In the genomic region with DNA sequence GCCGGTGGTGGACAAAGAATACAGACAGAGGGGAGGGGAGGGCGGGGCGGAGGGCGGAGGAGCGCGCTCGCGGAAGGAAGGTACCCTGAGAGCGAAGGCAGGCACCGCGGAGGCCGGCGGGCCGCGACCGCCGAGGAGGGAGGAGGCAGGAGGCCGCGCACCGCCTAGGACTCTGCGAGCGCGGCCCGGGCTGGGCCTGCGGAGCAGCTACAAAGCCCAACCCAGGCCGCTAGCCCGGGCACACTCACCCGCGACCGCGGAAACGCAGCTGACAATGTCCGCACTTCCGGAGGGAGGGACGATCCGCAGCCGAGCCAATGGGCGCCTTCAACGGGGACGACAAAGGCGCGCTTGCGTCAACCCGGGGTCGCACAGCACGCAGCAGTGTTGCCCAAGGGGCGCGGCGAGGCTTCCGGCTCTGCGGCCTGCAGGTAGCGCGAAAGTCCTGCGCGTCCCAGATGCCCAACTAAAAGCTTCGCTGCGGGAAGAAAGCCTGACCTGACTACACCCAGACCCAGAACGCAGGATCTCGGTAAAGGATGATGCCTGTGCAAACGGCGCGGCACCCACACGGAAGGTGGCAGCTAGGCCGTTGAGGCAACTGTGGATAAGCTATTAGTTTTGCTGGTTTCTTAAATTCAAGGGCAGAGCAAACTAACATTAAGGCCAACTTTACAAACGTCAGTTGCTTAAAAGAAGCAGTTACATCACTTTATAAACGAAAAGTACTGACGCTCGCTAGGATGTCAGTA, we compare ENCODE assay signal across 8 cellular contexts. TPM values are rescaled to one million over a fixed set of nuclear protein-coding genes. Genes with fewer than 3 reads are reported as not detected.
DNase-seq lines count a peak whose midpoint lies in the region; ATAC-seq and TF ChIP-seq lines count a peak whose summit lies in the region.

Gene C18orf32, minus strand, starts transcription at position 276 of the 752 bp plus-strand sequence. CDS start 3,486 bp downstream, outside the sequence.

- peaks cover 57% of the 10 kb centered on the region for H3K36me3 Mint-ChIP-seq in WTC11

- DNase-seq in AG04450 (ENCODE audit: low read depth, low spot score) = peak; percentile 80
- DNase-seq in NCI-H226 = peak; percentile 83
- DNase-seq in WTC11 (ENCODE audit: low spot score) = peak; percentile 94
- DNase-seq in cardiac fibroblast (ENCODE audit: low read depth in 2 of 2) = peak; percentile 93 to 95
- DNase-seq in inferior parietal cortex (ENCODE audit: extremely low spot score) = peak; percentile 93
- peak; percentile 91 to 93 for DNase-seq in stimulated activated CD4-positive, alpha-beta T cell treated with anti-CD3 and anti-CD28 coated beads, Interleukin-12 subunit alpha, Interleukin-12 subunit beta, amount 100 ng/mL, for 24 hours (ENCODE audit: low read depth in 2 of 2)

- no peaks in the 10 kb centered on the region for H3K27me3 Mint-ChIP-seq in WTC11 (ENCODE audit: low read depth)

- peak within 1 kb of the TSS; percentile 95 for H3K4me3 Mint-ChIP-seq in WTC11

- H3K9me3 Mint-ChIP-seq in WTC11 = no peaks in the 10 kb centered on the region

- no peaks in the 10 kb centered on the region; the same call in 1 of the 2 replicates for H3K9me3 ChIP-seq in AG04450 (ENCODE audit: control insufficient read depth, insufficient read depth, low read length)

- CTCF ChIA-PET in AG04450 (lab: Charles Lee) (interaction anchor here (0.5 to 0.6 kb wide), 2 partner anchors 20 to 326 kb away, joined by 4 read pairs; no protein-coding TSS in a partner anchor), WTC11 (lab: Charles Lee) (interaction anchor here (0.9 to 1.4 kb wide), 3 partner anchors 14 to 371 kb away, joined by 3 to 7 read pairs (median 5); no protein-coding TSS in a partner anchor)

- H3K4me3 ChIP-seq in AG04450 (ENCODE audit: low read depth, low read length) = peak within 1 kb of the TSS; percentile 89
- H3K4me3 ChIP-seq in cardiac fibroblast (replicated peaks in 1 of 2; ENCODE audit: low read depth in 2 of 2, low read length in 2 of 2) = peak within 1 kb of the TSS; percentile 62 to 78

- POLR2A ChIA-PET in AG04450 (lab: Yijun Ruan, JAX) = interaction anchor here (0.5 to 1.7 kb wide), 8 partner anchors 8 to 1256 kb away, joined by 3 to 14 read pairs (median 4); no protein-coding TSS in a partner anchor
- POLR2A ChIA-PET in WTC11 (lab: Charles Lee) = interaction anchor here (0.7 to 1.5 kb wide), 10 partner anchors 9 to 79 kb away, joined by 3 to 8 read pairs (median 5); partner anchors contain the start of gene LIPG

- TF ChIP-seq CTCF in AG04450 (IDR thresholded peaks at IDR 0.05; ENCODE audit: low read depth, low read length) (no peak), WTC11 (IDR thresholded peaks at IDR 0.05) (no peak), cardiac fibroblast (IDR thresholded peaks at IDR 0.05; ENCODE audit: low read depth, low read length) (no peak)

- H3K27ac ChIP-seq in AG04450 (ENCODE audit: low read depth, low read length) = peak within 1 kb of the TSS; percentile 86

- peak; percentile 98 for ATAC-seq in GM18909 (IDR thresholded peaks at IDR 0.05; ENCODE audit: poor library complexity, unreplicated experiment)
- peak; percentile 94 for ATAC-seq in HG03175 (IDR thresholded peaks at IDR 0.05; ENCODE audit: unreplicated experiment)
- peak; percentile 94 for ATAC-seq in WTC11

- peak within 1 kb of the TSS; percentile 97 for H3K27ac Mint-ChIP-seq in WTC11

- no peaks in the 10 kb centered on the region for H3K27me3 ChIP-seq in AG04450 (ENCODE audit: control insufficient read depth, insufficient read depth, low read length)

- H3K4me1 Mint-ChIP-seq in WTC11 = peaks cover 48% of the 10 kb centered on the region

TF ChIP-seq in WTC11, 78 proteins besides CTCF, POLR2A, EP300 and RAD21 (continues in another document):
- peak; percentile 80 for TF ChIP-seq CREB1 (CRISPR knock-in tag; IDR thresholded peaks at IDR 0.05)
- TF ChIP-seq FOXJ3 (CRISPR knock-in tag; IDR thresholded peaks at IDR 0.05; ENCODE audit: borderline replicate concordance) = no peak
- peak; percentile 93 for TF ChIP-seq ZBTB21 (CRISPR knock-in tag; IDR thresholded peaks at IDR 0.05; ENCODE audit: borderline replicate concordance)
- peak; percentile 90; the same call in 1 of the 2 replicates for TF ChIP-seq MLX (CRISPR knock-in tag; IDR thresholded peaks at IDR 0.05)
- no peak for TF ChIP-seq IRF2 (CRISPR knock-in tag; IDR thresholded peaks at IDR 0.05; ENCODE audit: borderline replicate concordance, low read depth)
- TF ChIP-seq, protein P1, sequence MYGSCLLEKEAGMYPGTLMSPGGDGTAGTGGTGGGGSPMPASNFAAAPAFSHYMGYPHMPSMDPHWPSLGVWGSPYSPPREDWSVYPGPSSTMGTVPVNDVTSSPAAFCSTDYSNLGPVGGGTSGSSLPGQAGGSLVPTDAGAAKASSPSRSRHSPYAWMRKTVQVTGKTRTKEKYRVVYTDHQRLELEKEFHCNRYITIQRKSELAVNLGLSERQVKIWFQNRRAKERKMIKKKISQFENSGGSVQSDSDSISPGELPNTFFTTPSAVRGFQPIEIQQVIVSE (CRISPR knock-in tag; IDR thresholded peaks at IDR 0.05; ENCODE audit: borderline replicate concordance) = no peak
- TF ChIP-seq, protein P2, sequence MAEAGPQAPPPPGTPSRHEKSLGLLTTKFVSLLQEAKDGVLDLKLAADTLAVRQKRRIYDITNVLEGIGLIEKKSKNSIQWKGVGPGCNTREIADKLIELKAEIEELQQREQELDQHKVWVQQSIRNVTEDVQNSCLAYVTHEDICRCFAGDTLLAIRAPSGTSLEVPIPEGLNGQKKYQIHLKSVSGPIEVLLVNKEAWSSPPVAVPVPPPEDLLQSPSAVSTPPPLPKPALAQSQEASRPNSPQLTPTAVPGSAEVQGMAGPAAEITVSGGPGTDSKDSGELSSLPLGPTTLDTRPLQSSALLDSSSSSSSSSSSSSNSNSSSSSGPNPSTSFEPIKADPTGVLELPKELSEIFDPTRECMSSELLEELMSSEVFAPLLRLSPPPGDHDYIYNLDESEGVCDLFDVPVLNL (CRISPR knock-in tag; IDR thresholded peaks at IDR 0.05; ENCODE audit: borderline replicate concordance, low read depth) = no peak
- peak; percentile 97 for TF ChIP-seq ZNF416 (CRISPR knock-in tag; IDR thresholded peaks at IDR 0.05)
- TF ChIP-seq ELF4 (CRISPR knock-in tag; IDR thresholded peaks at IDR 0.05; ENCODE audit: low read depth) = no peak
- TF ChIP-seq ZSCAN18 (CRISPR knock-in tag; IDR thresholded peaks at IDR 0.05) = no peak
- TF ChIP-seq CBFB (CRISPR knock-in tag; IDR thresholded peaks at IDR 0.05; ENCODE audit: low read depth) = peak; percentile 97
- TF ChIP-seq, protein P3, sequence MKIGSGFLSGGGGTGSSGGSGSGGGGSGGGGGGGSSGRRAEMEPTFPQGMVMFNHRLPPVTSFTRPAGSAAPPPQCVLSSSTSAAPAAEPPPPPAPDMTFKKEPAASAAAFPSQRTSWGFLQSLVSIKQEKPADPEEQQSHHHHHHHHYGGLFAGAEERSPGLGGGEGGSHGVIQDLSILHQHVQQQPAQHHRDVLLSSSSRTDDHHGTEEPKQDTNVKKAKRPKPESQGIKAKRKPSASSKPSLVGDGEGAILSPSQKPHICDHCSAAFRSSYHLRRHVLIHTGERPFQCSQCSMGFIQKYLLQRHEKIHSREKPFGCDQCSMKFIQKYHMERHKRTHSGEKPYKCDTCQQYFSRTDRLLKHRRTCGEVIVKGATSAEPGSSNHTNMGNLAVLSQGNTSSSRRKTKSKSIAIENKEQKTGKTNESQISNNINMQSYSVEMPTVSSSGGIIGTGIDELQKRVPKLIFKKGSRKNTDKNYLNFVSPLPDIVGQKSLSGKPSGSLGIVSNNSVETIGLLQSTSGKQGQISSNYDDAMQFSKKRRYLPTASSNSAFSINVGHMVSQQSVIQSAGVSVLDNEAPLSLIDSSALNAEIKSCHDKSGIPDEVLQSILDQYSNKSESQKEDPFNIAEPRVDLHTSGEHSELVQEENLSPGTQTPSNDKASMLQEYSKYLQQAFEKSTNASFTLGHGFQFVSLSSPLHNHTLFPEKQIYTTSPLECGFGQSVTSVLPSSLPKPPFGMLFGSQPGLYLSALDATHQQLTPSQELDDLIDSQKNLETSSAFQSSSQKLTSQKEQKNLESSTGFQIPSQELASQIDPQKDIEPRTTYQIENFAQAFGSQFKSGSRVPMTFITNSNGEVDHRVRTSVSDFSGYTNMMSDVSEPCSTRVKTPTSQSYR (CRISPR knock-in tag; IDR thresholded peaks at IDR 0.05) = 0 out of 2 replicates have a peak, but pooled peaks have one; percentile 69
- peak; percentile 96 for TF ChIP-seq ZNF671 (CRISPR knock-in tag; IDR thresholded peaks at IDR 0.05)
- TF ChIP-seq CREM (CRISPR knock-in tag; IDR thresholded peaks at IDR 0.05) = peak; percentile 94
- peak; percentile 96 for TF ChIP-seq TEAD1 (CRISPR knock-in tag; IDR thresholded peaks at IDR 0.05)
- TF ChIP-seq ERG (CRISPR knock-in tag; IDR thresholded peaks at IDR 0.05) = peak; percentile 96; the same call in 1 of the 2 replicates

RNA-seq across cellular contexts. Expression of gene C18orf32, which starts in this region (rescaled TPM):
- polyA plus RNA-seq in AG04450 (2011; rRNA removed) = 31.9 and 47.6 TPM in 2 replicates
- 2.3 and 2.8 TPM in 2 replicates for polyA minus RNA-seq in AG04450 (2011; rRNA and poly(A)+ RNA removed)
- 28.7 to 32.5 TPM (median 32.1 TPM) in 3 replicates for total RNA-seq in WTC11 (2021)

Comparison
In these comparisons a context has a peak if more than half of its experiments do, and no peak if none do; other contexts are left out.
1. Peak in every context shown above with its lines: DNase-seq, ATAC-seq, H3K4me3 ChIP-seq and H3K27ac ChIP-seq.